Comparison of ENCODE assay signal across 31 cellular contexts in the genomic region with DNA sequence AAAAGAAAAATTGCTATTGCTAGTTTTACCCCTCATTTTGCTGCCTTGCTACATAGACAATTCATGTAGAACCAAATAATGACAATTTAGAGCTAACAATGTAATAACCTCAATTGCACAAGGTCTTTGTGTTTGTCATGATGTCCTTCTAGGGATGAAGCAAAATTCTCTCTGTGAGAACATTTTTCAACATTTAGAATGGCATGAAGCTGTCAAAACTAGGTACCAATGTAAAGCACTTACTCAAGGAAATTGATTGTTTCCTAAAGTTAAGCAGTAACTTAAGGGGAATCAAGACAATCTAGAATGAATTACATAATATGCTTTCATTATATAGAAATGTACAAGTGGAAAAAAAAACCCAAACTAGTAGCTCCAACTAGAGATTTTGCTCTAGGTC. TPM values are rescaled to one million over a fixed set of nuclear protein-coding genes. Genes with fewer than 3 reads are reported as not detected.
"Had no signal": no experiment of that assay in that cellular context is flagged by ENCODE, and none has a peak within 500 bp of the region (broad histone marks: within the 10 kb centered on the region; RNA-seq: fewer than 3 reads in every experiment).

No MANE protein-coding gene starts in this region.

- H3K27me3 ChIP-seq: body of pancreas, gastroesophageal sphincter, right atrium auricular region, stomach, suprapubic skin, transverse colon had no signal

- H3K9me3 ChIP-seq: body of pancreas, gastroesophageal sphincter, psoas muscle, right atrium auricular region, stomach, suprapubic skin, transverse colon had no signal

- H3K27ac Mint-ChIP-seq: activated CD4-positive, alpha-beta T cell treated with anti-CD3 and anti-CD28 coated beads, Interleukin-2, amount 10 ng/mL, durations not matched to agents 7 days and 5 days; activated CD8-positive, alpha-beta memory T cell treated with anti-CD3 and anti-CD28 coated beads, Interleukin-2, amount 10 ng/mL, durations not matched to agents 7 days and 5 days; activated CD8-positive, alpha-beta T cell treated with anti-CD3 and anti-CD28 coated beads for 36 hours; activated naive CD4-positive, alpha-beta T cell treated with anti-CD3 and anti-CD28 coated beads, Interleukin-2, amount 10 ng/mL, durations not matched to agents 7 days and 5 days; dendritic cell treated with granulocyte-macrophage colony-stimulating factor and Interleukin-4, amounts not matched to agents 40 ng/mL and 50 ng/mL, for 4 days; natural killer cell; stimulated activated memory B cell treated with anti-CD40 and anti-IgM and Interleukin-4, amounts not matched to agents 10 μg/mL and 1 μg/mL and 100 μg/mL, for 72 hours had no signal

- H3K36me3 Mint-ChIP-seq: activated CD8-positive, alpha-beta memory T cell treated with anti-CD3 and anti-CD28 coated beads, Interleukin-2, amount 10 ng/mL, durations not matched to agents 7 days and 5 days; activated naive CD4-positive, alpha-beta T cell treated with anti-CD3 and anti-CD28 coated beads, Interleukin-2, amount 10 ng/mL, durations not matched to agents 7 days and 5 days; natural killer cell; stimulated activated memory B cell treated with anti-CD40 and anti-IgM and Interleukin-4, amounts not matched to agents 10 μg/mL and 1 μg/mL and 100 μg/mL, for 72 hours had no signal

- FAIRE-seq: islet of Langerhans, small intestine, TTC549, urothelium cell line had no signal

- DNase-seq: activated CD4-positive, alpha-beta T cell treated with anti-CD3 and anti-CD28 coated beads, Interleukin-2, amount 10 ng/mL, durations not matched to agents 7 days and 5 days; activated CD4-positive, CD25-positive, alpha-beta regulatory T cell treated with anti-CD3 and anti-CD28 coated beads, Interleukin-2, amount 50 U/mL, for 72 hours; activated CD8-positive, alpha-beta memory T cell treated with anti-CD3 and anti-CD28 coated beads, Interleukin-2, amount 10 ng/mL, durations not matched to agents 7 days and 5 days; activated CD8-positive, alpha-beta T cell treated with anti-CD3 and anti-CD28 coated beads for 36 hours; activated effector memory CD4-positive, alpha-beta T cell treated with anti-CD3 and anti-CD28 coated beads, Interleukin-2, amount 50 U/mL, for 16 hours; activated naive CD4-positive, alpha-beta T cell treated with anti-CD3 and anti-CD28 coated beads, Interleukin-2, amount 10 ng/mL, durations not matched to agents 7 days and 5 days; activated T-cell treated with anti-CD3 and anti-CD28 coated beads for 4 hours; body of pancreas; effector CD4-positive, alpha-beta T cell; erythroblast; head of caudate nucleus; hypothalamus; left ventricle myocardium superior; midbrain; natural killer cell; psoas muscle; small intestine; stimulated activated CD4-positive, alpha-beta T cell treated with anti-CD3 and anti-CD28 coated beads, Interleukin-15, amount 100 ng/mL, for 24 hours; stomach; transverse colon; WERI-Rb-1 had no signal

- H3K4me1 Mint-ChIP-seq: activated CD4-positive, alpha-beta T cell treated with anti-CD3 and anti-CD28 coated beads, Interleukin-2, amount 10 ng/mL, durations not matched to agents 7 days and 5 days; activated CD8-positive, alpha-beta memory T cell treated with anti-CD3 and anti-CD28 coated beads, Interleukin-2, amount 10 ng/mL, durations not matched to agents 7 days and 5 days; activated naive CD4-positive, alpha-beta T cell treated with anti-CD3 and anti-CD28 coated beads, Interleukin-2, amount 10 ng/mL, durations not matched to agents 7 days and 5 days; natural killer cell; stimulated activated memory B cell treated with anti-CD40 and anti-IgM and Interleukin-4, amounts not matched to agents 10 μg/mL and 1 μg/mL and 100 μg/mL, for 72 hours had no signal

- H3K4me3 ChIP-seq: body of pancreas, gastroesophageal sphincter, psoas muscle, right atrium auricular region, stomach, suprapubic skin, transverse colon had no signal

- H3K36me3 ChIP-seq: gastroesophageal sphincter, right atrium auricular region, stomach, suprapubic skin, transverse colon, WERI-Rb-1 had no signal

- H3K27me3 Mint-ChIP-seq: dendritic cell treated with granulocyte-macrophage colony-stimulating factor and Interleukin-4, amounts not matched to agents 40 ng/mL and 50 ng/mL, for 4 days had no signal

- H3K9me3 Mint-ChIP-seq: activated CD4-positive, alpha-beta T cell treated with anti-CD3 and anti-CD28 coated beads, Interleukin-2, amount 10 ng/mL, durations not matched to agents 7 days and 5 days; activated CD8-positive, alpha-beta T cell treated with anti-CD3 and anti-CD28 coated beads for 36 hours; activated naive CD4-positive, alpha-beta T cell treated with anti-CD3 and anti-CD28 coated beads, Interleukin-2, amount 10 ng/mL, durations not matched to agents 7 days and 5 days; natural killer cell; stimulated activated memory B cell treated with anti-CD40 and anti-IgM and Interleukin-4, amounts not matched to agents 10 μg/mL and 1 μg/mL and 100 μg/mL, for 72 hours had no signal

- H3K4me3 Mint-ChIP-seq: activated CD4-positive, alpha-beta T cell treated with anti-CD3 and anti-CD28 coated beads, Interleukin-2, amount 10 ng/mL, durations not matched to agents 7 days and 5 days; activated CD8-positive, alpha-beta memory T cell treated with anti-CD3 and anti-CD28 coated beads, Interleukin-2, amount 10 ng/mL, durations not matched to agents 7 days and 5 days; activated CD8-positive, alpha-beta T cell treated with anti-CD3 and anti-CD28 coated beads for 36 hours; activated naive CD4-positive, alpha-beta T cell treated with anti-CD3 and anti-CD28 coated beads, Interleukin-2, amount 10 ng/mL, durations not matched to agents 7 days and 5 days; dendritic cell treated with granulocyte-macrophage colony-stimulating factor and Interleukin-4, amounts not matched to agents 40 ng/mL and 50 ng/mL, for 4 days; natural killer cell; stimulated activated memory B cell treated with anti-CD40 and anti-IgM and Interleukin-4, amounts not matched to agents 10 μg/mL and 1 μg/mL and 100 μg/mL, for 72 hours had no signal

- ATAC-seq: activated CD8-positive, alpha-beta memory T cell treated with anti-CD3 and anti-CD28 coated beads, Interleukin-2, amount 10 ng/mL, durations not matched to agents 7 days and 5 days; activated CD8-positive, alpha-beta T cell treated with anti-CD3 and anti-CD28 coated beads for 36 hours; body of pancreas; gastroesophageal sphincter; left ventricle myocardium superior; natural killer cell; psoas muscle; stimulated activated memory B cell treated with anti-CD40 and anti-IgM and Interleukin-4, amounts not matched to agents 10 μg/mL and 1 μg/mL and 100 μg/mL, for 72 hours had no signal

- H3K4me1 ChIP-seq: body of pancreas, gastroesophageal sphincter, psoas muscle, right atrium auricular region, stomach, suprapubic skin had no signal

- H3K27ac ChIP-seq: body of pancreas, gastroesophageal sphincter, psoas muscle, right atrium auricular region, stomach, suprapubic skin, transverse colon, WERI-Rb-1 had no signal

RNA-seq across cellular contexts. Expression of gene FGF7, which starts 7.9 kb away (rescaled TPM):
- total RNA-seq: activated CD4-positive, alpha-beta T cell treated with anti-CD3 and anti-CD28 coated beads, Interleukin-2, amount 10 ng/mL, durations not matched to agents 7 days and 5 days; activated CD8-positive, alpha-beta memory T cell treated with anti-CD3 and anti-CD28 coated beads, Interleukin-2, amount 10 ng/mL, durations not matched to agents 7 days and 5 days; activated CD8-positive, alpha-beta T cell treated with anti-CD3 and anti-CD28 coated beads for 36 hours; chondrocyte; natural killer cell had no signal
- polyA plus RNA-seq: mammary epithelial cell had no signal
